Comparison of ENCODE assay signal across 1 cellular context in the genomic region with DNA sequence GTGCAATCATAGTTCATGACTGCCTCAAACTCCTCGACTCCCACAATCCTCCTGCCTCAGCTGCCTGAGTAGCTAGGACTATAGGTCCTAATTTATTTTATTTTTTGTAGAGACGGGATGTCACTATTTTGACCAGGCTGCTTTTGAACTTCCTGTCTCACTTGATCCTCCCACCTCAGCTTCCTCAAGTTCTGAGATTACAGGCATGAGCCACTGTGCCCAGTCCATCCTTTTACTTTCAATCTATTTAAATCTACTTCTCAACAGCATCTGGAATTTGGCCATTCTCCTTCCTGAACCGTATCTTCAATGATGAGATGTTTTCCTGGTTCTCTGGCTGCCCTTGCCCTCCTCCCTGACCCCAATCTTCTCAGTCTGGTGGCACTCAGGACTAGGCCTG.
TF ChIP-seq lines count a peak whose summit lies in the region.

No MANE protein-coding gene starts in this region.

TF ChIP-seq in IMR-90, 13 proteins besides CTCF, POLR2A, EP300 and RAD21:
- no peak for TF ChIP-seq BHLHE40 (IDR thresholded peaks at IDR 0.05; ENCODE audit: low read depth, low read length)
- no peak for TF ChIP-seq MAZ (IDR thresholded peaks at IDR 0.05; ENCODE audit: borderline replicate concordance, low read depth, low read length)
- TF ChIP-seq SMC3 (IDR thresholded peaks at IDR 0.05; ENCODE audit: low read depth, low read length) = no peak
